ENCODE assay signal across 21 cellular contexts in genomic region chr17:31931781-31932180, GRCh38. TPM values are rescaled to one million over a fixed set of nuclear protein-coding genes. Genes with fewer than 3 reads are reported as not detected.
A peak's percentile ranks its signal among the peaks of the same experiment; 100 is the strongest.
DNase-seq lines count a peak whose midpoint lies in the region; ATAC-seq lines count a peak whose summit lies in the region.
"Had no signal": no experiment of that assay in that cellular context is flagged by ENCODE, and none has a peak within 500 bp of the region (broad histone marks: within the 10 kb centered on the region; RNA-seq: fewer than 3 reads in every experiment).

No MANE protein-coding gene starts in this region.

- DNase-seq in SIG-M5 treated with dmso at 0.1 percent for 504 hours (lab: John Stamatoyannopoulos, UW; ENCODE audit: unreplicated experiment) (peak; percentile 29), SIG-M5 (lab: John Stamatoyannopoulos, UW) (no peak), amniotic epithelial cell (ENCODE audit: low read depth) (peak; percentile 59), mesenchymal stem cell (peak; percentile 42), amniotic stem cell (lab: John Stamatoyannopoulos, UW) (no peak), mucosa of gallbladder (ENCODE audit: low spot score) (no peak)
- no peak for DNase-seq in natural killer cell treated with Interleukin-12 subunit alpha and Interleukin-12 subunit beta and Interleukin-15 and Interleukin-18, amount 100 ng/mL, for 72 hours (ENCODE audit: low spot score)
- DNase-seq: CD4-positive, alpha-beta memory T cell; DMS153; EL; H7; Kasumi-1; MM.1S; NCI-H1105 treated with DMSO at 0.1 percent for 48 hours; NCI-H1694; NCI-H2081 treated with DMSO at 0.1 percent for 48 hours; NCI-H446 treated with DMSO at 0.1 percent for 48 hours; OCI-M1; Right ventricle myocardium superior had no signal

- H3K4ac ChIP-seq in mesenchymal stem cell (ENCODE audit: low read depth in 1 of 2, low read length in 2 of 2): no peak overlapping the region

- H4K91ac ChIP-seq in mesenchymal stem cell (ENCODE audit: low read length): no peak overlapping the region

- no peaks in the 10 kb centered on the region for H3K9me3 ChIP-seq in mesenchymal stem cell (ENCODE audit: control insufficient read depth, low read length)

- H3K27ac Mint-ChIP-seq in natural killer cell treated with Interleukin-12 subunit alpha and Interleukin-12 subunit beta and Interleukin-15 and Interleukin-18, amount 100 ng/mL, for 72 hours: no peak overlapping the region
- H3K27ac Mint-ChIP-seq: IgD-negative memory B cell had no signal

- H3K18ac ChIP-seq in mesenchymal stem cell (ENCODE audit: low read depth in 1 of 2, low read length in 2 of 2): no peak overlapping the region

- no peaks in the 10 kb centered on the region for H3K27me3 Mint-ChIP-seq in natural killer cell treated with Interleukin-12 subunit alpha and Interleukin-12 subunit beta and Interleukin-15 and Interleukin-18, amount 100 ng/mL, for 72 hours
- H3K27me3 Mint-ChIP-seq: CD4-positive, alpha-beta memory T cell; IgD-negative memory B cell had no signal

- H3K4me1 Mint-ChIP-seq in natural killer cell treated with Interleukin-12 subunit alpha and Interleukin-12 subunit beta and Interleukin-15 and Interleukin-18, amount 100 ng/mL, for 72 hours (ENCODE audit: low read depth in 2 of 2): peaks cover 0 to 3% of the 10 kb centered on the region in 2 donors

- no peak overlapping the region for H3K27ac ChIP-seq in mesenchymal stem cell (ENCODE audit: low read length, poor library complexity, severe bottlenecking)

- H2BK120ac ChIP-seq in mesenchymal stem cell (ENCODE audit: low read depth, low read length): no peak overlapping the region

- H2BK15ac ChIP-seq in mesenchymal stem cell (ENCODE audit: low read depth, poor library complexity, severe bottlenecking): no peak overlapping the region

- H3K79me1 ChIP-seq in mesenchymal stem cell (replicated peaks; ENCODE audit: low read length, poor library complexity, severe bottlenecking): no peaks in the 10 kb centered on the region

- no peak overlapping the region for H3K4me3 Mint-ChIP-seq in natural killer cell treated with Interleukin-12 subunit alpha and Interleukin-12 subunit beta and Interleukin-15 and Interleukin-18, amount 100 ng/mL, for 72 hours
- H3K4me3 Mint-ChIP-seq: CD4-positive, alpha-beta memory T cell had no signal

- ATAC-seq in HG02973 (IDR thresholded peaks at IDR 0.05; ENCODE audit: unreplicated experiment): no peak
- ATAC-seq in natural killer cell treated with Interleukin-12 subunit alpha and Interleukin-12 subunit beta and Interleukin-15 and Interleukin-18, amount 100 ng/mL, for 72 hours: no peak

- H2AK5ac ChIP-seq in mesenchymal stem cell (ENCODE audit: low read length, severe bottlenecking): no peak overlapping the region

- H3K14ac ChIP-seq in mesenchymal stem cell (ENCODE audit: low read length in 2 of 2): no peak overlapping the region

- no peaks in the 10 kb centered on the region for H3K36me3 Mint-ChIP-seq in natural killer cell treated with Interleukin-12 subunit alpha and Interleukin-12 subunit beta and Interleukin-15 and Interleukin-18, amount 100 ng/mL, for 72 hours
- H3K36me3 Mint-ChIP-seq: CD4-positive, alpha-beta memory T cell; IgD-negative memory B cell had no signal

- H3K27me3 ChIP-seq in mesenchymal stem cell (ENCODE audit: control insufficient read depth in 1 of 2, insufficient read depth in 1 of 2, low read length in 2 of 2): no peaks in the 10 kb centered on the region

- H3K4me1 ChIP-seq in mesenchymal stem cell (ENCODE audit: control insufficient read depth, insufficient read depth, low read depth, low read length): no peaks in the 10 kb centered on the region

- no peaks in the 10 kb centered on the region for H3K9me3 Mint-ChIP-seq in natural killer cell treated with Interleukin-12 subunit alpha and Interleukin-12 subunit beta and Interleukin-15 and Interleukin-18, amount 100 ng/mL, for 72 hours
- H3K9me3 Mint-ChIP-seq: IgD-negative memory B cell had no signal

- H4K8ac ChIP-seq in mesenchymal stem cell (ENCODE audit: low read length): no peak overlapping the region

- H3K23ac ChIP-seq in mesenchymal stem cell (ENCODE audit: low read length in 2 of 2): no peak overlapping the region

- H3K9ac ChIP-seq in mesenchymal stem cell (ENCODE audit: low read length): no peak overlapping the region

- no peak overlapping the region for H3K4me3 ChIP-seq in mesenchymal stem cell (ENCODE audit: insufficient read depth in 1 of 2, low read depth in 1 of 2, low read length in 2 of 2)

- no peak overlapping the region for H2AFZ ChIP-seq in mesenchymal stem cell (ENCODE audit: low read depth, low read length)

- no peaks in the 10 kb centered on the region for H3K36me3 ChIP-seq in mesenchymal stem cell (ENCODE audit: control insufficient read depth in 1 of 2, insufficient read depth in 2 of 2, low read depth in 1 of 2, low read length in 2 of 2)

- no peak overlapping the region for H2BK5ac ChIP-seq in mesenchymal stem cell (ENCODE audit: low read depth, low read length, poor library complexity, severe bottlenecking)

- no peak overlapping the region for H3K4me2 ChIP-seq in mesenchymal stem cell (ENCODE audit: low read length, poor library complexity, severe bottlenecking)

- H2BK12ac ChIP-seq in mesenchymal stem cell (ENCODE audit: low read length in 2 of 2): no peak overlapping the region

RNA-seq across cellular contexts. Expression of gene SUZ12, which starts 5.0 kb away (rescaled TPM):
- 24.1 TPM for polyA plus RNA-seq in mesenchymal stem cell (2013, experiment 1 of 2)
- 24.9 TPM for polyA plus RNA-seq in mesenchymal stem cell (2013, experiment 2 of 2)
- total RNA-seq in natural killer cell treated with Interleukin-12 subunit alpha and Interleukin-12 subunit beta and Interleukin-15 and Interleukin-18, amount 100 ng/mL, for 72 hours: 10 to 100 TPM; 41.1 to 66.2 TPM
- total RNA-seq in mucosa of gallbladder: 20.5 TPM

RNA-seq across cellular contexts. Expression of gene UTP6, which starts 30.3 kb away (rescaled TPM):
- 40.7 TPM for polyA plus RNA-seq in mesenchymal stem cell (2013, experiment 1 of 2)
- polyA plus RNA-seq in mesenchymal stem cell (2013, experiment 2 of 2): 40.1 TPM
- total RNA-seq in natural killer cell treated with Interleukin-12 subunit alpha and Interleukin-12 subunit beta and Interleukin-15 and Interleukin-18, amount 100 ng/mL, for 72 hours: 100 to 1,000 TPM in 1 of 2 donors, 10 to 100 TPM in 1; 84.9 to 126 TPM
- 44.2 TPM for total RNA-seq in mucosa of gallbladder

Comparison
In these comparisons a context has a peak if more than half of its experiments do, and no peak if none do; other contexts are left out.
1. DNase-seq: peak in SIG-M5 treated with dmso at 0.1 percent for 504 hours (single experiment), amniotic epithelial cell (single experiment) and mesenchymal stem cell (single experiment); none in SIG-M5 (single experiment), amniotic stem cell (single experiment), natural killer cell treated with Interleukin-12 subunit alpha and Interleukin-12 subunit beta and Interleukin-15 and Interleukin-18, amount 100 ng/mL, for 72 hours (single experiment) and mucosa of gallbladder (single experiment).